8 cellular contexts compared by ENCODE assay signal in genomic region chr11:93541884-93542752, GRCh38. TPM values are rescaled to one million over a fixed set of nuclear protein-coding genes. Genes with fewer than 3 reads are reported as not detected.
A peak's percentile ranks its signal among the peaks of the same experiment; 100 is the strongest.
DNase-seq lines count a peak whose midpoint lies in the region; ATAC-seq, FAIRE-seq and TF ChIP-seq lines count a peak whose summit lies in the region.

No MANE protein-coding gene starts in this region.

- H3K36me3 ChIP-seq in ES-I3 (ENCODE audit: insufficient read depth, low read length) (no peaks in the 10 kb centered on the region), body of pancreas (replicated peaks in 1 of 2; ENCODE audit: insufficient read depth in 1 of 2, low read depth in 2 of 2) (no peaks in the 10 kb centered on the region), skeletal muscle satellite cell (ENCODE audit: insufficient read depth, low read length) (no peaks in the 10 kb centered on the region)

- no peak for TF ChIP-seq CTCF in body of pancreas (IDR thresholded peaks at IDR 0.05)

- H3K4me3 ChIP-seq in body of pancreas (peak overlapping the region; percentile 64 to 72), skeletal muscle satellite cell (ENCODE audit: low read length) (peak overlapping the region; percentile 84)

- H3K4me1 ChIP-seq in ES-I3 (ENCODE audit: insufficient read depth, low read length) (peaks cover 28% of the 10 kb centered on the region), body of pancreas (peaks cover 34% of the 10 kb centered on the region), skeletal muscle satellite cell (ENCODE audit: control insufficient read depth, insufficient read depth, low read length) (peaks cover 29% of the 10 kb centered on the region)

- DNase-seq in HTR-8/SVneo (ENCODE audit: insufficient read length, low spot score) = peak; percentile 52
- DNase-seq in SW480 (ENCODE audit: low spot score) = peak; percentile 74
- peak; percentile 51 to 55 (median 54) for DNase-seq in body of pancreas
- peak; percentile 72 for DNase-seq in iPS-NIHi11 (ENCODE audit: low spot score)
- DNase-seq in NCI-H128 (lab: John Stamatoyannopoulos, UW; ENCODE audit: unreplicated experiment) = no peak

- TF ChIP-seq POLR2A in body of pancreas (IDR thresholded peaks at IDR 0.05) = peak; percentile 12 to 53 (median 44)

- peak overlapping the region; percentile 55 for H3K9ac ChIP-seq in ES-I3 (ENCODE audit: low read depth, low read length)
- peak overlapping the region; percentile 66 for H3K9ac ChIP-seq in skeletal muscle satellite cell (ENCODE audit: low read depth, low read length)

- peak overlapping the region; percentile 86 for H3K4me2 ChIP-seq in skeletal muscle satellite cell (ENCODE audit: low read length)

- no peak for FAIRE-seq in HTR-8/SVneo (lab: Jason Lieb, UNC)

- WGBS in body of pancreas, 2 donors = 3 to 4% methylated on average over 20 to 23 of the region's 23 CpGs

- H3K27me3 ChIP-seq in body of pancreas (no peaks in the 10 kb centered on the region), skeletal muscle satellite cell (ENCODE audit: control insufficient read depth, insufficient read depth, low read length) (peaks cover 15% of the 10 kb centered on the region)

- ATAC-seq in GM21528 (IDR thresholded peaks at IDR 0.05; ENCODE audit: low FRiP score, unreplicated experiment) = peak; percentile 69
- peak; percentile 56 for ATAC-seq in body of pancreas

- H3K27ac ChIP-seq in body of pancreas = peak overlapping the region; percentile 65 to 93 (median 90)

- H3K9me3 ChIP-seq in ES-I3 (ENCODE audit: control insufficient read depth, insufficient read depth, low read length) (no peaks in the 10 kb centered on the region), body of pancreas (no peaks in the 10 kb centered on the region), skeletal muscle satellite cell (replicated peaks; ENCODE audit: low read length) (no peaks in the 10 kb centered on the region)

- intact Hi-C loops in body of pancreas (cut with DNase I) = loop anchor here (10.0 kb wide), 2 partner anchors 103 to 307 kb away; no protein-coding TSS in a partner anchor

RNA-seq across cellular contexts. Expression of gene SMCO4, which starts 1.1 kb away (rescaled TPM):
- 10 to 100 TPM in 1 of 2 donors, 1 to 10 TPM in 1; 4.6 to 27.5 TPM for total RNA-seq in body of pancreas
- 4.2 and 25.1 TPM in 2 replicates for total RNA-seq in skeletal muscle satellite cell (2012; rRNA removed)
